Comparison of ENCODE assay signal across 8 cellular contexts in genomic region chr17:1684307-1685189, GRCh38. TPM values are rescaled to one million over a fixed set of nuclear protein-coding genes. Genes with fewer than 3 reads are reported as not detected.
DNase-seq lines count a peak whose midpoint lies in the region; ATAC-seq and TF ChIP-seq lines count a peak whose summit lies in the region.

TSS of gene PRPF8 (minus strand) at chr17:1684867. CDS start at chr17:1684571, 296 bp downstream.

- ATAC-seq in GM18499 (IDR thresholded peaks at IDR 0.05; ENCODE audit: insufficient read depth, unreplicated experiment) = peak; percentile 82
- peak; percentile 97 for ATAC-seq in HG02943 (IDR thresholded peaks at IDR 0.05; ENCODE audit: low read depth, unreplicated experiment)
- ATAC-seq in right cardiac atrium = peak; percentile 100

- H3K9me3 ChIP-seq in right cardiac atrium (ENCODE audit: control insufficient read depth, low read length) (no peaks in the 10 kb centered on the region), uterus (no peaks in the 10 kb centered on the region)

- WGBS in right cardiac atrium = under 1% methylated on average over 74 of the region's 74 CpGs

- H3K36me3 ChIP-seq in uterus = no peaks in the 10 kb centered on the region

- peak; percentile 92 to 97 for TF ChIP-seq POLR2A in uterus (IDR thresholded peaks at IDR 0.05)

- H3K27me3 ChIP-seq in right cardiac atrium (ENCODE audit: control insufficient read depth, insufficient read depth) (no peaks in the 10 kb centered on the region), uterus (no peaks in the 10 kb centered on the region)

- intact Hi-C loops in T-helper 2 cell treated with Interferon-gamma antibody and Interleukin-4, amounts not matched to agents 100 ng/mL and 5 ng/mL, for 36 hours (cut with micrococcal nuclease) = loop anchor here (1.0 to 2.0 kb wide), 3 partner anchors 32 to 346 kb away; partner anchors contain the start of genes DPH1 and RILP
- intact Hi-C loops in right cardiac atrium (cut with DNase I) = no loop called here
- intact Hi-C loops in uterus (cut with DNase I; ENCODE audit: low total_unique reads) = no loop called here

- H3K27ac ChIP-seq in right cardiac atrium (ENCODE audit: low read length) = peak within 1 kb of the TSS; percentile 87
- peak within 1 kb of the TSS; percentile 90 to 91 for H3K27ac ChIP-seq in uterus

- DNase-seq in NCI-H187 treated with DMSO at 0.1 percent for 48 hours (lab: John Stamatoyannopoulos, UW) = peak; percentile 55
- DNase-seq in anterior cingulate cortex (lab: John Stamatoyannopoulos, UW) = peak; percentile 64 to 98 (median 95)
- peak; percentile 97 to 99 (median 99) for DNase-seq in right cardiac atrium
- peak; percentile 88 for DNase-seq in pulmonary artery endothelial cell (ENCODE audit: low read depth, low spot score)
- peak; percentile 98 to 99 for DNase-seq in uterus

- peak in 2 of 4 experiments; percentile 7 to 9 for TF ChIP-seq CTCF in uterus (IDR thresholded peaks at IDR 0.05)

- peaks cover 4% of the 10 kb centered on the region for H3K4me1 ChIP-seq in right cardiac atrium (ENCODE audit: control insufficient read depth, insufficient read depth, low read length)
- peaks cover 0 to 7% of the 10 kb centered on the region in 2 donors for H3K4me1 ChIP-seq in uterus

- H3K4me3 ChIP-seq in right cardiac atrium (ENCODE audit: low read length) (peak within 1 kb of the TSS; percentile 93), uterus (peak within 1 kb of the TSS; percentile 83 to 92)

RNA-seq across cellular contexts. Expression of gene PRPF8, which starts in this region (rescaled TPM):
- total RNA-seq in T-helper 2 cell treated with Interferon-gamma antibody and Interleukin-4, amounts not matched to agents 100 ng/mL and 5 ng/mL, for 36 hours = 374 and 375 TPM in 2 replicates
- total RNA-seq in right cardiac atrium (100 to 1,000 TPM; 134 to 187 (median 152) TPM), pulmonary artery endothelial cell (98.5 and 117 TPM in 2 replicates), uterus (100 to 1,000 TPM; 123 to 413 (median 243) TPM)
- 72.1 TPM for polyA plus RNA-seq in right cardiac atrium

Comparison
In these comparisons a context has a peak if more than half of its experiments do, and no peak if none do; other contexts are left out.
1. Peak in every context shown above with its lines: DNase-seq, ATAC-seq, H3K4me3 ChIP-seq and H3K27ac ChIP-seq.